ENCODE assay signal across 1 cellular context in the genomic region with DNA sequence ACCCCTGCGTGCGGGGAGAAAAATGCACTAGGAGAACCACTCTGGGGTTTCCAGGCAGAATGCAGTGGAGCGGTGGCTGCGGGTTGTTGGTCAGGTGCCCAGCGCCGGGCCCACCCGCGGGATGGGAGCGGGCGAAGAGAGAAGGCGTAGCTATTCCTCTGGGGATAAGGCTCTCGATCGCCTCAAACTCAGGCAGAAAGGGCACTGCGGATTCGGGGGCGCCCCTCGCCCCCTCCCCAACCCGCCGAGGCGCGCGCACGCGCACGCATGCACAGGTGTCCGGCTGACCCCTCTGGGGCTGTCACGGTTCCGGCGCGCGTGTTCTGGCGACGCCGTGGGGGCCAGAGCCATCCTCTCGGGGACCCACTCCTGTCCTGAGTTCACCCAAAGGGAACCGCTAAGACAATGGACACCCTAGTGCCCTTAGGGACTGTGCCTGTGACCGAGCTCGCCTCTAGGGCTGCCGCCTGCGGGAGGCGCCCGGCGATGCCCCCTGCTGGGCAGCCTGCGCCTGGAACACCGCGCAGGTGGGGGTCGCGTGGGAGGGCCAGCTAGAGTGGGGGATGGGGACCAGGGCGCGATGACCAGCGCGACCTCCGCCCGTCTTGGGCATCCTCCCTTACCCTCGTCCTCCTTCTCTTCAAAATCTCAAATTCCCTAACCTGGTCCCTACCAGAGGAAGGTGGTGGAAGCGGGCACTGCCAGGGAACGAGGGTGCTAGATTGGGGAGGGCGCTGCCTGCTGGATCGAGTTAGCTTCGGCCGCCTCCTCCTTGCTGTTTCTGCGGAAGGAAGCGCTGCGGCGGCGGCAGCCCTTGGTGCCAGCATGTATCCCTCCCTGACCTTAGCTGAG.
TF ChIP-seq lines count a peak whose summit lies in the region.

No MANE protein-coding gene starts in this region.

TF ChIP-seq in H1, 55 proteins besides CTCF, POLR2A, EP300 and RAD21:
- TF ChIP-seq SAP30 (IDR thresholded peaks at IDR 0.05; ENCODE audit: insufficient read depth, insufficient replicate concordance, low read length) (no peak), TEAD4 (IDR thresholded peaks at IDR 0.05; ENCODE audit: low read depth, low read length) (no peak), KDM1A (IDR thresholded peaks at IDR 0.05; ENCODE audit: borderline replicate concordance, low read length) (no peak), TAF1 (IDR thresholded peaks at IDR 0.05; ENCODE audit: low read depth, low read length) (no peak), CTBP2 (IDR thresholded peaks at IDR 0.05; ENCODE audit: borderline replicate concordance, insufficient read depth, insufficient read length, low read length) (peak; percentile 81), RFX5 (IDR thresholded peaks at IDR 0.05; ENCODE audit: borderline replicate concordance, low read depth, low read length) (no peak), BACH1 (IDR thresholded peaks at IDR 0.05; ENCODE audit: low read length) (no peak; the same call in 1 of the 2 replicates), RNF2 (IDR thresholded peaks at IDR 0.05; ENCODE audit: borderline replicate concordance, low read depth, low read length, missing control alignments, poor library complexity, severe bottlenecking) (peak; percentile 53), SUZ12 (IDR thresholded peaks at IDR 0.05; ENCODE audit: low read length) (no peak; the same call in 1 of the 2 replicates), GABPA (IDR thresholded peaks at IDR 0.05; ENCODE audit: borderline replicate concordance, insufficient read depth, low read length) (no peak), KDM5A (IDR thresholded peaks at IDR 0.05; ENCODE audit: low read length) (no peak), JUN (IDR thresholded peaks at IDR 0.05; ENCODE audit: low read depth, low read length) (no peak), SP4 (IDR thresholded peaks at IDR 0.05; ENCODE audit: low read length) (no peak), JUND (IDR thresholded peaks at IDR 0.05; ENCODE audit: low read length) (no peak), SIN3A (conservative IDR thresholded peaks at IDR 0.05 in 1 of 2, IDR thresholded peaks at IDR 0.05 in 1 of 2; ENCODE audit: low read depth in 1 of 2, low read length in 2 of 2) (no peak), HDAC6 (IDR thresholded peaks at IDR 0.05; ENCODE audit: low read depth, low read length) (no peak), EGR1 (IDR thresholded peaks at IDR 0.05; ENCODE audit: borderline replicate concordance, low read depth, low read length) (peak; percentile 50; the same call in 1 of the 2 replicates), BRCA1 (IDR thresholded peaks at IDR 0.05; ENCODE audit: low read depth, low read length) (no peak), NRF1 (IDR thresholded peaks at IDR 0.05; ENCODE audit: low read depth, low read length) (peak; percentile 25; the same call in 1 of the 2 replicates), POU5F1 (IDR thresholded peaks at IDR 0.05; ENCODE audit: low read depth, low read length) (no peak), TAF7 (optimal IDR thresholded peaks at IDR 0.05; ENCODE audit: borderline replicate concordance, low read depth, low read length) (no peak)
- TF ChIP-seq, protein P1, sequence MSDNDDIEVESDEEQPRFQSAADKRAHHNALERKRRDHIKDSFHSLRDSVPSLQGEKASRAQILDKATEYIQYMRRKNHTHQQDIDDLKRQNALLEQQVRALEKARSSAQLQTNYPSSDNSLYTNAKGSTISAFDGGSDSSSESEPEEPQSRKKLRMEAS (IDR thresholded peaks at IDR 0.05), result no peak
- TF ChIP-seq, protein P2, sequence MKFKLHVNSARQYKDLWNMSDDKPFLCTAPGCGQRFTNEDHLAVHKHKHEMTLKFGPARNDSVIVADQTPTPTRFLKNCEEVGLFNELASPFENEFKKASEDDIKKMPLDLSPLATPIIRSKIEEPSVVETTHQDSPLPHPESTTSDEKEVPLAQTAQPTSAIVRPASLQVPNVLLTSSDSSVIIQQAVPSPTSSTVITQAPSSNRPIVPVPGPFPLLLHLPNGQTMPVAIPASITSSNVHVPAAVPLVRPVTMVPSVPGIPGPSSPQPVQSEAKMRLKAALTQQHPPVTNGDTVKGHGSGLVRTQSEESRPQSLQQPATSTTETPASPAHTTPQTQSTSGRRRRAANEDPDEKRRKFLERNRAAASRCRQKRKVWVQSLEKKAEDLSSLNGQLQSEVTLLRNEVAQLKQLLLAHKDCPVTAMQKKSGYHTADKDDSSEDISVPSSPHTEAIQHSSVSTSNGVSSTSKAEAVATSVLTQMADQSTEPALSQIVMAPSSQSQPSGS (IDR thresholded peaks at IDR 0.05; ENCODE audit: low read length), result no peak
